In the genomic region with DNA sequence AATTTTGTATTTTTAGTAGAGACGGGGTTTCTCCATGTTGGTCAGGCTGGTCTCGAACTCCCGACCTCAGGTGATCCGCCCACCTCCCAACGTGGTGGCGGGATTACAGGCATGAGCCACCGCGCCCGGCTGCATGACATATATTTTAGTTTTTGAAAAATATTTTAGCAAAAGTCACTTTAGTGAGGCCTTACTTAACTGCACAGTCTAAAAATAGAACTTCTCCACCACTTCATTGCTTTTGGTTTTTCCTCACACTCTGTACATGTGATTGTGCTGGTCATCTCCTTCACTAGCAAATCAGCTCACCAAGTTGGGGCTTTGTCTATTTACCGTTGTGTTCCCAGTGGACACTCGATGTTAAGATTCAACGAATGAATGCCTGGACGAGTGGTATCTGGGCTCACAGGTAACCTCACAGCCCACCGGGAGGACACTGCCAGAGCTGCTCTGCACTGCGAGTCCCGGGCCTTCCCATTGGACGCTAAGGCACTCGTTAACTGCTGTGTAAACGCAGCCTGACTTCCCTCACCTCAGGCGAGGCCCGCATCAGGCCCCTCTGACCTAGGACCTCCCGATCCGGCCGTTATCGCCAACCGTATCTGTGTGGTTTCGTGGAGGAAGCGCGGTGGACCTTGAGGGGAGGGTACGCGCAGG, we compare ENCODE assay signal across 8 cellular contexts. TPM values are rescaled to one million over a fixed set of nuclear protein-coding genes. Genes with fewer than 3 reads are reported as not detected.
DNase-seq lines count a peak whose midpoint lies in the region; ATAC-seq and TF ChIP-seq lines count a peak whose summit lies in the region.

No MANE protein-coding gene starts in this region.

- peak overlapping the region; percentile 91 to 99 for H3K4me3 Mint-ChIP-seq in activated T-cell treated with anti-CD3 and anti-CD28 coated beads, Interleukin-2, amount 50 U/mL, for 72 hours
- H3K4me3 Mint-ChIP-seq in natural killer cell treated with Interleukin-12 subunit alpha and Interleukin-12 subunit beta and Interleukin-15 and Interleukin-18, amount 100 ng/mL, for 72 hours = peak overlapping the region; percentile 97
- H3K4me3 Mint-ChIP-seq in type B pancreatic cell = peak overlapping the region; percentile 98

- ATAC-seq in GM19467 (IDR thresholded peaks at IDR 0.05; ENCODE audit: unreplicated experiment) (peak; percentile 41), HG03571 (IDR thresholded peaks at IDR 0.05; ENCODE audit: unreplicated experiment) (peak; percentile 31)
- ATAC-seq in activated T-cell treated with anti-CD3 and anti-CD28 coated beads, Interleukin-2, amount 50 U/mL, for 72 hours (replicated peaks in 1 of 2) = peak; percentile 54 to 57
- peak; percentile 62 to 66 for ATAC-seq in natural killer cell treated with Interleukin-12 subunit alpha and Interleukin-12 subunit beta and Interleukin-15 and Interleukin-18, amount 100 ng/mL, for 72 hours

- TF ChIP-seq CTCF in fibroblast of the aortic adventitia (IDR thresholded peaks at IDR 0.05; ENCODE audit: insufficient read depth, low read length) (no peak), type B pancreatic cell (conservative IDR thresholded peaks at IDR 0.05) (no peak)

- peak overlapping the region; percentile 86 for H3K4me3 ChIP-seq in fibroblast of the aortic adventitia (ENCODE audit: low read depth, low read length)

- H3K36me3 Mint-ChIP-seq in activated T-cell treated with anti-CD3 and anti-CD28 coated beads, Interleukin-2, amount 50 U/mL, for 72 hours (ENCODE audit: insufficient read depth in 2 of 2) = peaks cover 0 to 7% of the 10 kb centered on the region in 2 donors
- peaks cover 5% of the 10 kb centered on the region for H3K36me3 Mint-ChIP-seq in natural killer cell treated with Interleukin-12 subunit alpha and Interleukin-12 subunit beta and Interleukin-15 and Interleukin-18, amount 100 ng/mL, for 72 hours
- peaks cover 7% of the 10 kb centered on the region for H3K36me3 Mint-ChIP-seq in type B pancreatic cell

- no peaks in the 10 kb centered on the region for H3K27me3 Mint-ChIP-seq in activated T-cell treated with anti-CD3 and anti-CD28 coated beads, Interleukin-2, amount 50 U/mL, for 72 hours (ENCODE audit: low read depth)
- no peaks in the 10 kb centered on the region for H3K27me3 Mint-ChIP-seq in natural killer cell treated with Interleukin-12 subunit alpha and Interleukin-12 subunit beta and Interleukin-15 and Interleukin-18, amount 100 ng/mL, for 72 hours
- H3K27me3 Mint-ChIP-seq in type B pancreatic cell = peaks cover 14% of the 10 kb centered on the region

- H3K4me1 Mint-ChIP-seq in activated T-cell treated with anti-CD3 and anti-CD28 coated beads, Interleukin-2, amount 50 U/mL, for 72 hours (ENCODE audit: low read depth) = peaks cover 26% of the 10 kb centered on the region
- peaks cover 20 to 21% of the 10 kb centered on the region in 2 donors for H3K4me1 Mint-ChIP-seq in natural killer cell treated with Interleukin-12 subunit alpha and Interleukin-12 subunit beta and Interleukin-15 and Interleukin-18, amount 100 ng/mL, for 72 hours (ENCODE audit: low read depth in 2 of 2)
- peaks cover 20% of the 10 kb centered on the region for H3K4me1 Mint-ChIP-seq in type B pancreatic cell (ENCODE audit: unreplicated experiment)

- DNase-seq in D341Med (ENCODE audit: low spot score) (peak; percentile 78), NCI-H82 treated with DMSO at 0.1 percent for 48 hours (lab: John Stamatoyannopoulos, UW; ENCODE audit: unreplicated experiment) (peak; percentile 73), fibroblast of the aortic adventitia (ENCODE audit: low read depth) (peak; percentile 67), type B pancreatic cell (ENCODE audit: extremely low spot score, unreplicated experiment) (peak; percentile 78)
- DNase-seq in activated T-cell treated with anti-CD3 and anti-CD28 coated beads, Interleukin-2, amount 50 U/mL, for 72 hours = peak; percentile 55 to 57
- DNase-seq in natural killer cell treated with Interleukin-12 subunit alpha and Interleukin-12 subunit beta and Interleukin-15 and Interleukin-18, amount 100 ng/mL, for 72 hours (ENCODE audit: low spot score) = no peak

- no peaks in the 10 kb centered on the region for H3K9me3 Mint-ChIP-seq in activated T-cell treated with anti-CD3 and anti-CD28 coated beads, Interleukin-2, amount 50 U/mL, for 72 hours
- H3K9me3 Mint-ChIP-seq in natural killer cell treated with Interleukin-12 subunit alpha and Interleukin-12 subunit beta and Interleukin-15 and Interleukin-18, amount 100 ng/mL, for 72 hours = no peaks in the 10 kb centered on the region
- peaks cover 3% of the 10 kb centered on the region for H3K9me3 Mint-ChIP-seq in type B pancreatic cell

- peak overlapping the region; percentile 100 for H3K27ac Mint-ChIP-seq in activated T-cell treated with anti-CD3 and anti-CD28 coated beads, Interleukin-2, amount 50 U/mL, for 72 hours
- peak overlapping the region; percentile 99 to 100 for H3K27ac Mint-ChIP-seq in natural killer cell treated with Interleukin-12 subunit alpha and Interleukin-12 subunit beta and Interleukin-15 and Interleukin-18, amount 100 ng/mL, for 72 hours
- H3K27ac Mint-ChIP-seq in type B pancreatic cell = peak overlapping the region; percentile 99

RNA-seq across cellular contexts. Expression of gene ZNF692, which starts 14.0 kb away (rescaled TPM):
- 10 to 100 TPM; 42.8 to 57.6 TPM for total RNA-seq in activated T-cell treated with anti-CD3 and anti-CD28 coated beads, Interleukin-2, amount 50 U/mL, for 72 hours
- total RNA-seq in fibroblast of the aortic adventitia (ENCODE audit: low replicate concordance) (8.9 and 9.6 TPM in 2 replicates), type B pancreatic cell (ENCODE audit: low replicate concordance) (55.0 and 73.0 TPM in 2 replicates)
- total RNA-seq in natural killer cell treated with Interleukin-12 subunit alpha and Interleukin-12 subunit beta and Interleukin-15 and Interleukin-18, amount 100 ng/mL, for 72 hours = 100 to 1,000 TPM in 1 of 2 donors, 10 to 100 TPM in 1; 40.4 to 142 TPM

RNA-seq across cellular contexts. Expression of gene PGBD2, which starts 33.2 kb away (rescaled TPM):
- 1 to 10 TPM; 4.0 to 6.1 TPM for total RNA-seq in activated T-cell treated with anti-CD3 and anti-CD28 coated beads, Interleukin-2, amount 50 U/mL, for 72 hours
- total RNA-seq in fibroblast of the aortic adventitia (ENCODE audit: low replicate concordance) (3.1 and 4.7 TPM in 2 replicates), type B pancreatic cell (ENCODE audit: low replicate concordance) (10.1 and 14.8 TPM in 2 replicates)
- 1 to 10 TPM; 6.9 to 7.2 TPM for total RNA-seq in natural killer cell treated with Interleukin-12 subunit alpha and Interleukin-12 subunit beta and Interleukin-15 and Interleukin-18, amount 100 ng/mL, for 72 hours

RNA-seq across cellular contexts. Expression of gene ZNF672, which starts 34.9 kb away (rescaled TPM):
- total RNA-seq in activated T-cell treated with anti-CD3 and anti-CD28 coated beads, Interleukin-2, amount 50 U/mL, for 72 hours = 10 to 100 TPM; 42.2 to 47.6 TPM
- total RNA-seq in fibroblast of the aortic adventitia (ENCODE audit: low replicate concordance) = 12.9 and 14.0 TPM in 2 replicates
- total RNA-seq in natural killer cell treated with Interleukin-12 subunit alpha and Interleukin-12 subunit beta and Interleukin-15 and Interleukin-18, amount 100 ng/mL, for 72 hours = 10 to 100 TPM; 41.2 to 59.7 TPM
- total RNA-seq in type B pancreatic cell (ENCODE audit: low replicate concordance) = 33.0 and 35.0 TPM in 2 replicates

RNA-seq across cellular contexts. Expression of gene SH3BP5L, which starts 47.2 kb away (rescaled TPM):
- total RNA-seq in activated T-cell treated with anti-CD3 and anti-CD28 coated beads, Interleukin-2, amount 50 U/mL, for 72 hours = 10 to 100 TPM; 23.1 to 25.3 TPM
- total RNA-seq in fibroblast of the aortic adventitia (ENCODE audit: low replicate concordance) (20.2 and 21.8 TPM in 2 replicates), type B pancreatic cell (ENCODE audit: low replicate concordance) (33.4 and 33.7 TPM in 2 replicates)
- total RNA-seq in natural killer cell treated with Interleukin-12 subunit alpha and Interleukin-12 subunit beta and Interleukin-15 and Interleukin-18, amount 100 ng/mL, for 72 hours = 10 to 100 TPM; 18.3 to 23.8 TPM
